In the genomic region with DNA sequence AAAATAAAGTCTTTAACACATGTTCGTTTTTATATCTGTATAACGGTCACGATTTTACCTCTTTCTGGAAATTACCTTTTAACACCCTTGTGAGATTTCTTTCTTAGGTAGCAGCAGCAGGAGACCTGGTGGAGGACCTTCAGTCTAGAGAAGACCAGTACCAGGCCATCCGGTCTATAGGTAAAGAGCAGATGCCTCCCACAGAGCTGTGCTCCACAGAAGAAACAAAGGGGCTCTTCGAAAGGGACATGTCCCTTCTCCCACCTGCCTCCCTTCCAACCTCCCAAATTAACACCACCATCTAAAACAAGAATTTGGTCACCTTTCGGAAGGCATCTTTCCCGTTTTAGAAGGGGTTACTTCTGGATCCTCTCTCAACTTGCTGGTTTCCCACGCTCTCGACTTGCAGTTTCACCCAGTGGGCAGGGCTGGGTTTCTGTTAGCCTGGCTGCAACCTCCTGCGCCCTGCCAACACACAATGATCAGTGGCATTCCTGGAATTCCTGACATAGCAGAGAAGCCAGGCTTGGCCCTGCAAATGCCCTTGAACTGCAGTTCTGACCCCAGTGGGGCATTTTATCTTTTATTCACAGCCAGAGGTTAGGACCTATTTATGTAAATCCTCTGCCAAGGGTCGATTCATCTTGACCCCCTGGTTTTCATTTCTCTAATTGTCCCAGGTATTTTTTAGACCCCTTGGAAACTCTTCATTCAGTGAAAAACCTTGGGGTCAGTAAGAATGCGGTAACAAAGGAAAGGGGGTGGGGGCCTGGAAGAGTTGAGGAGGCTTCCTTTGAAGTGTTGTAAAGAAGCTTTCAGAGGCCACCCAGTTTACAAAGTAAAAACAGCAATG, we compare ENCODE assay signal across 11 cellular contexts.
DNase-seq lines count a peak whose midpoint lies in the region; ATAC-seq, FAIRE-seq and TF ChIP-seq lines count a peak whose summit lies in the region.
"Had no signal": no experiment of that assay in that cellular context is flagged by ENCODE, and none has a peak within 500 bp of the region (broad histone marks: within the 10 kb centered on the region; RNA-seq: fewer than 3 reads in every experiment).

No MANE protein-coding gene starts in this region.

- no peaks in the 10 kb centered on the region for H3K4me1 ChIP-seq in gastrocnemius medialis
- H3K4me1 ChIP-seq: sigmoid colon had no signal

- H3K27ac Mint-ChIP-seq in activated T-cell treated with anti-CD3 and anti-CD28 coated beads, Interleukin-2, amount 50 U/mL, for 72 hours = no peak overlapping the region
- no peak overlapping the region for H3K27ac Mint-ChIP-seq in activated T-cell treated with anti-CD3 and anti-CD28 coated beads, Interleukin-2, amount 50 U/mL, for 24 hours
- H3K27ac Mint-ChIP-seq: B cell had no signal

- H3K27me3 ChIP-seq in gastrocnemius medialis = peaks cover 0 to 8% (median 0%) of the 10 kb centered on the region in 3 donors
- H3K27me3 ChIP-seq: sigmoid colon had no signal

- no peak overlapping the region for H3K4me3 ChIP-seq in gastrocnemius medialis
- H3K4me3 ChIP-seq: sigmoid colon had no signal

- DNase-seq in activated T-cell treated with anti-CD3 and anti-CD28 coated beads, Interleukin-2, amount 50 U/mL, for 72 hours = no peak
- no peak for DNase-seq in activated T-cell treated with anti-CD3 and anti-CD28 coated beads, Interleukin-2, amount 50 U/mL, for 24 hours
- DNase-seq in cerebellar cortex (ENCODE audit: low spot score) = peak; percentile 28
- peak; percentile 20 to 45 for DNase-seq in left colon
- DNase-seq in urothelium cell line (ENCODE audit: low spot score) = peak; percentile 80
- DNase-seq in gastrocnemius medialis = no peak
- no peak for DNase-seq in epidermal melanocyte (ENCODE audit: insufficient read length, low spot score)
- DNase-seq in activated T-cell treated with anti-CD3 and anti-CD28 coated beads, Interleukin-2, amount 50 U/mL, for 1 hour = no peak
- DNase-seq: NCI-H1694, sigmoid colon had no signal

- TF ChIP-seq POLR2A in gastrocnemius medialis (IDR thresholded peaks at IDR 0.05) = no peak

- intact Hi-C loops in left colon (cut with DNase I, micrococcal nuclease) = no loop called here
- intact Hi-C loops in gastrocnemius medialis (cut with DNase I; ENCODE audit: low total_unique reads) = no loop called here

- no peak for TF ChIP-seq CTCF in gastrocnemius medialis (IDR thresholded peaks at IDR 0.05 in 4 of 5, conservative IDR thresholded peaks at IDR 0.05 in 1 of 5)

- FAIRE-seq in urothelium cell line (lab: Jason Lieb, UNC) = no peak

- no peaks in the 10 kb centered on the region for H3K27me3 Mint-ChIP-seq in activated T-cell treated with anti-CD3 and anti-CD28 coated beads, Interleukin-2, amount 50 U/mL, for 72 hours (ENCODE audit: low read depth)
- H3K27me3 Mint-ChIP-seq in activated T-cell treated with anti-CD3 and anti-CD28 coated beads, Interleukin-2, amount 50 U/mL, for 24 hours = peaks cover 35% of the 10 kb centered on the region

- peak overlapping the region; percentile 32 to 41 for H3K4me3 Mint-ChIP-seq in activated T-cell treated with anti-CD3 and anti-CD28 coated beads, Interleukin-2, amount 50 U/mL, for 72 hours
- no peak overlapping the region for H3K4me3 Mint-ChIP-seq in activated T-cell treated with anti-CD3 and anti-CD28 coated beads, Interleukin-2, amount 50 U/mL, for 24 hours
- H3K4me3 Mint-ChIP-seq: B cell had no signal

- H3K36me3 Mint-ChIP-seq in activated T-cell treated with anti-CD3 and anti-CD28 coated beads, Interleukin-2, amount 50 U/mL, for 72 hours (ENCODE audit: insufficient read depth in 2 of 2) = no peaks in the 10 kb centered on the region
- H3K36me3 Mint-ChIP-seq in activated T-cell treated with anti-CD3 and anti-CD28 coated beads, Interleukin-2, amount 50 U/mL, for 24 hours (ENCODE audit: low read depth) = no peaks in the 10 kb centered on the region

- ATAC-seq in activated T-cell treated with anti-CD3 and anti-CD28 coated beads, Interleukin-2, amount 50 U/mL, for 72 hours (replicated peaks in 1 of 2) = no peak
- ATAC-seq in left colon (peak; percentile 74), gastrocnemius medialis (no peak)

- H3K9me3 ChIP-seq in gastrocnemius medialis = no peaks in the 10 kb centered on the region
- H3K9me3 ChIP-seq: sigmoid colon had no signal

- peaks cover 37% of the 10 kb centered on the region for H3K4me1 Mint-ChIP-seq in activated T-cell treated with anti-CD3 and anti-CD28 coated beads, Interleukin-2, amount 50 U/mL, for 72 hours (ENCODE audit: low read depth)
- H3K4me1 Mint-ChIP-seq in activated T-cell treated with anti-CD3 and anti-CD28 coated beads, Interleukin-2, amount 50 U/mL, for 24 hours (ENCODE audit: low read depth) = peaks cover 47% of the 10 kb centered on the region
- H3K4me1 Mint-ChIP-seq: B cell had no signal

- H3K36me3 ChIP-seq in gastrocnemius medialis = no peaks in the 10 kb centered on the region
- H3K36me3 ChIP-seq: sigmoid colon had no signal

- in situ Hi-C loops in gastrocnemius medialis (cut with MboI; ENCODE audit: low sequenced_read_pairs in 4 of 4) = no loop called here

- peaks cover 0 to 3% of the 10 kb centered on the region in 2 donors for H3K9me3 Mint-ChIP-seq in activated T-cell treated with anti-CD3 and anti-CD28 coated beads, Interleukin-2, amount 50 U/mL, for 72 hours
- no peaks in the 10 kb centered on the region for H3K9me3 Mint-ChIP-seq in activated T-cell treated with anti-CD3 and anti-CD28 coated beads, Interleukin-2, amount 50 U/mL, for 24 hours

- H3K27ac ChIP-seq in gastrocnemius medialis = peak overlapping the region in 2 of 4 donors; percentile 13 to 57

Comparison
In these comparisons a context has a peak if more than half of its experiments do, and no peak if none do; other contexts are left out.
1. DNase-seq: peak in cerebellar cortex (single experiment), left colon (2 of 2) and urothelium cell line (single experiment); none in activated T-cell treated with anti-CD3 and anti-CD28 coated beads, Interleukin-2, amount 50 U/mL, for 72 hours (0 of 2), activated T-cell treated with anti-CD3 and anti-CD28 coated beads, Interleukin-2, amount 50 U/mL, for 24 hours (single experiment), gastrocnemius medialis (0 of 2), epidermal melanocyte (single experiment) and activated T-cell treated with anti-CD3 and anti-CD28 coated beads, Interleukin-2, amount 50 U/mL, for 1 hour (single experiment).